16 cellular contexts compared by ENCODE assay signal in genomic region chr14:68986926-68987652, GRCh38. TPM values are rescaled to one million over a fixed set of nuclear protein-coding genes. Genes with fewer than 3 reads are reported as not detected.
DNase-seq lines count a peak whose midpoint lies in the region; ATAC-seq and TF ChIP-seq lines count a peak whose summit lies in the region.
"Had no signal": no experiment of that assay in that cellular context is flagged by ENCODE, and none has a peak within 500 bp of the region (broad histone marks: within the 10 kb centered on the region; RNA-seq: fewer than 3 reads in every experiment).

No MANE protein-coding gene starts in this region.

- peaks cover 17% of the 10 kb centered on the region for H3K4me1 Mint-ChIP-seq in activated CD4-positive, alpha-beta T cell treated with anti-CD3 and anti-CD28 coated beads, Interleukin-2, amount 10 ng/mL, durations not matched to agents 7 days and 5 days
- H3K4me1 Mint-ChIP-seq in CD8-positive, alpha-beta T cell (ENCODE audit: low read depth) = peaks cover 11% of the 10 kb centered on the region

- DNase-seq in activated CD4-positive, alpha-beta T cell treated with anti-CD3 and anti-CD28 coated beads for 48 hours = peak; percentile 56
- no peak for DNase-seq in activated CD4-positive, alpha-beta T cell treated with anti-CD3 and anti-CD28 coated beads, Interleukin-2, amount 10 ng/mL, durations not matched to agents 7 days and 5 days
- DNase-seq in CD8-positive, alpha-beta T cell = no peak
- DNase-seq in NCI-H69 (lab: John Stamatoyannopoulos, UW) = peak; percentile 55
- peak; percentile 69 for DNase-seq in epithelial cell of esophagus (ENCODE audit: low read depth)
- no peak for DNase-seq in A172 (ENCODE audit: low spot score)
- no peak for DNase-seq in ACHN
- DNase-seq: activated CD8-positive, alpha-beta memory T cell treated with anti-CD3 and anti-CD28 coated beads, Interleukin-2, amount 50 U/mL, for 4 hours; C1 segment of cervical spinal cord; NCI-H187 had no signal

- in situ Hi-C loops in ACHN (cut with HindIII; ENCODE audit: low pct_ligation_motif_present, low pct_unique_long_range_greater_than_20kb, low sequenced_read_pairs) = no loop called here

- no peak overlapping the region for H3K4me3 ChIP-seq in CD8-positive, alpha-beta T cell (ENCODE audit: low read depth, low read length)
- H3K4me3 ChIP-seq in epithelial cell of esophagus (ENCODE audit: low read length) = no peak overlapping the region
- H3K4me3 ChIP-seq: neural progenitor cell, prostate gland, skin epidermis had no signal

- peak; percentile 90 for ATAC-seq in CD8-positive, alpha-beta T cell
- ATAC-seq in GM19463 (IDR thresholded peaks at IDR 0.05; ENCODE audit: unreplicated experiment) = no peak

- H3K9me3 ChIP-seq in CD8-positive, alpha-beta T cell (ENCODE audit: low read length) = no peaks in the 10 kb centered on the region
- H3K9me3 ChIP-seq: prostate gland had no signal

- H3K27me3 ChIP-seq in CD8-positive, alpha-beta T cell (ENCODE audit: insufficient read depth, low read length) = no peaks in the 10 kb centered on the region
- H3K27me3 ChIP-seq: neural progenitor cell had no signal

- H3K27ac ChIP-seq in CD8-positive, alpha-beta T cell (ENCODE audit: low read depth, low read length) = no peak overlapping the region
- H3K27ac ChIP-seq: neural progenitor cell, prostate gland, skin epidermis had no signal

- no peak for TF ChIP-seq CTCF in CD8-positive, alpha-beta T cell (IDR thresholded peaks at IDR 0.05)
- no peak for TF ChIP-seq CTCF in epithelial cell of esophagus (IDR thresholded peaks at IDR 0.05; ENCODE audit: insufficient read depth, low read depth, low read length, missing control alignments)

- H3K36me3 Mint-ChIP-seq in activated CD4-positive, alpha-beta T cell treated with anti-CD3 and anti-CD28 coated beads, Interleukin-2, amount 10 ng/mL, durations not matched to agents 7 days and 5 days (ENCODE audit: low read depth) = no peaks in the 10 kb centered on the region
- H3K36me3 Mint-ChIP-seq in CD8-positive, alpha-beta T cell = no peaks in the 10 kb centered on the region
- H3K36me3 Mint-ChIP-seq: mesothelial cell of epicardium, neural progenitor cell, type B pancreatic cell had no signal

- H3K27me3 Mint-ChIP-seq in activated CD4-positive, alpha-beta T cell treated with anti-CD3 and anti-CD28 coated beads, Interleukin-2, amount 10 ng/mL, durations not matched to agents 7 days and 5 days = peaks cover 11% of the 10 kb centered on the region
- H3K27me3 Mint-ChIP-seq in CD8-positive, alpha-beta T cell (ENCODE audit: low read depth) = no peaks in the 10 kb centered on the region
- H3K27me3 Mint-ChIP-seq: type B pancreatic cell had no signal

- no peak overlapping the region for H3K27ac Mint-ChIP-seq in activated CD4-positive, alpha-beta T cell treated with anti-CD3 and anti-CD28 coated beads, Interleukin-2, amount 10 ng/mL, durations not matched to agents 7 days and 5 days
- H3K27ac Mint-ChIP-seq in CD8-positive, alpha-beta T cell = no peak overlapping the region
- H3K27ac Mint-ChIP-seq: mesothelial cell of epicardium, neural progenitor cell, type B pancreatic cell had no signal

- H3K9me3 Mint-ChIP-seq in activated CD4-positive, alpha-beta T cell treated with anti-CD3 and anti-CD28 coated beads, Interleukin-2, amount 10 ng/mL, durations not matched to agents 7 days and 5 days = no peaks in the 10 kb centered on the region
- H3K9me3 Mint-ChIP-seq in CD8-positive, alpha-beta T cell = no peaks in the 10 kb centered on the region
- H3K9me3 Mint-ChIP-seq: mesothelial cell of epicardium, neural progenitor cell, type B pancreatic cell had no signal

- H3K36me3 ChIP-seq in CD8-positive, alpha-beta T cell (ENCODE audit: insufficient read depth, low read length) = no peaks in the 10 kb centered on the region
- H3K36me3 ChIP-seq: neural progenitor cell, prostate gland had no signal

- H3K4me3 Mint-ChIP-seq in activated CD4-positive, alpha-beta T cell treated with anti-CD3 and anti-CD28 coated beads, Interleukin-2, amount 10 ng/mL, durations not matched to agents 7 days and 5 days = no peak overlapping the region
- H3K4me3 Mint-ChIP-seq in CD8-positive, alpha-beta T cell = no peak overlapping the region
- H3K4me3 Mint-ChIP-seq: mesothelial cell of epicardium, neural progenitor cell, type B pancreatic cell had no signal

- no peaks in the 10 kb centered on the region for H3K4me1 ChIP-seq in CD8-positive, alpha-beta T cell (ENCODE audit: insufficient read depth, low read length)
- H3K4me1 ChIP-seq: prostate gland had no signal

- intact Hi-C loops in CD8-positive, alpha-beta T cell (cut with DNase I, micrococcal nuclease) = loop anchor here in 1 of 2 experiments (10.0 kb wide), 1 partner anchor 108 kb away; no protein-coding TSS in a partner anchor

- POLR2A ChIA-PET in activated CD4-positive, alpha-beta T cell treated with anti-CD3 and anti-CD28 coated beads, Interleukin-2, amount 10 ng/mL, durations not matched to agents 7 days and 5 days (lab: Charles Lee) = no interaction called here
- POLR2A ChIA-PET in CD8-positive, alpha-beta T cell (lab: Charles Lee) = interaction anchor here (1.7 kb wide), 1 partner anchor 18 kb away, joined by 6 read pairs; no protein-coding TSS in a partner anchor

- CTCF ChIA-PET in activated CD4-positive, alpha-beta T cell treated with anti-CD3 and anti-CD28 coated beads, Interleukin-2, amount 10 ng/mL, durations not matched to agents 7 days and 5 days (lab: Charles Lee) = no interaction called here
- CTCF ChIA-PET in CD8-positive, alpha-beta T cell (lab: Charles Lee) = interaction anchor here (0.7 to 2.4 kb wide), 4 partner anchors 14 to 75 kb away, joined by 3 to 14 read pairs (median 9); no protein-coding TSS in a partner anchor

RNA-seq across cellular contexts. Expression of gene ACTN1, which starts 8.0 kb away (rescaled TPM):
- total RNA-seq in activated CD4-positive, alpha-beta T cell treated with anti-CD3 and anti-CD28 coated beads, Interleukin-2, amount 10 ng/mL, durations not matched to agents 7 days and 5 days = 10 to 100 TPM; 31.9 to 35.1 TPM
- total RNA-seq in CD8-positive, alpha-beta T cell = 100 to 1,000 TPM; 153 to 161 TPM
- 146 and 148 TPM in 2 replicates for total RNA-seq in A172 (2014; rRNA removed; shearing (Covaris generic))

Comparison
In these comparisons a context has a peak if more than half of its experiments do, and no peak if none do; other contexts are left out.
1. DNase-seq: peak in activated CD4-positive, alpha-beta T cell treated with anti-CD3 and anti-CD28 coated beads for 48 hours (single experiment), NCI-H69 (single experiment) and epithelial cell of esophagus (single experiment); none in activated CD4-positive, alpha-beta T cell treated with anti-CD3 and anti-CD28 coated beads, Interleukin-2, amount 10 ng/mL, durations not matched to agents 7 days and 5 days (single experiment), CD8-positive, alpha-beta T cell (0 of 7), A172 (single experiment) and ACHN (single experiment).